ENCODE assay signal across 10 cellular contexts in genomic region chr10:16381083-16381482, GRCh38. TPM values are rescaled to one million over a fixed set of nuclear protein-coding genes. Genes with fewer than 3 reads are reported as not detected.
DNase-seq lines count a peak whose midpoint lies in the region; ATAC-seq and TF ChIP-seq lines count a peak whose summit lies in the region.
"Had no signal": no experiment of that assay in that cellular context is flagged by ENCODE, and none has a peak within 500 bp of the region (broad histone marks: within the 10 kb centered on the region; RNA-seq: fewer than 3 reads in every experiment).

No MANE protein-coding gene starts in this region.

- H2BK5ac ChIP-seq in trophoblast cell (ENCODE audit: low read depth, low read length, poor library complexity): no peak overlapping the region

- H3K27me3 ChIP-seq in trophoblast cell (ENCODE audit: insufficient read depth, low read length): no peaks in the 10 kb centered on the region

- peak; percentile 77 for DNase-seq in NCI-H226
- DNase-seq in trophoblast cell: peak; percentile 24 to 52
- DNase-seq in activated CD4-positive, alpha-beta T cell treated with anti-CD3 and anti-CD28 coated beads, Interleukin-2, amount 50 U/mL, for 1 hour: no peak
- DNase-seq in GM10266 (ENCODE audit: extremely low spot score): no peak
- DNase-seq: left ventricle myocardium inferior had no signal

- no peak overlapping the region for H3K4me3 ChIP-seq in trophoblast cell (ENCODE audit: low read depth, low read length)
- H3K4me3 ChIP-seq: coronary artery, left ventricle myocardium inferior had no signal

- no peak overlapping the region for H4K12ac ChIP-seq in trophoblast cell (ENCODE audit: low read depth, low read length)

- no peak overlapping the region for H4K8ac ChIP-seq in trophoblast cell (ENCODE audit: low read depth, low read length)

- H3K9me3 ChIP-seq in trophoblast cell (ENCODE audit: insufficient read depth, low read depth, low read length): no peaks in the 10 kb centered on the region
- H3K9me3 ChIP-seq: left ventricle myocardium inferior had no signal

- H3K23ac ChIP-seq in trophoblast cell (ENCODE audit: low read length): no peak overlapping the region

- no peak overlapping the region for H2BK120ac ChIP-seq in trophoblast cell (ENCODE audit: insufficient read depth, low read length, poor library complexity)

- no peak overlapping the region for H2AK5ac ChIP-seq in trophoblast cell (ENCODE audit: low read length)

- no CpG with 5 or more reads among the region's 3 CpGs for WGBS in trophoblast cell (ENCODE audit: extremely low coverage, insufficient coverage, insufficient read length)

- H3K14ac ChIP-seq in trophoblast cell (ENCODE audit: low read length): no peak overlapping the region

- no peak overlapping the region for H3K18ac ChIP-seq in trophoblast cell (ENCODE audit: low read length)

- ATAC-seq in GM19351 (IDR thresholded peaks at IDR 0.05; ENCODE audit: unreplicated experiment): peak; percentile 60
- ATAC-seq in HG02938 (IDR thresholded peaks at IDR 0.05; ENCODE audit: unreplicated experiment): peak; percentile 95
- ATAC-seq in GM21390 (IDR thresholded peaks at IDR 0.05; ENCODE audit: unreplicated experiment): no peak

- TF ChIP-seq CTCF in GM10266 (IDR thresholded peaks at IDR 0.05; ENCODE audit: control insufficient read depth, insufficient read depth, low read depth, missing control alignments): no peak

- H3K9ac ChIP-seq in trophoblast cell (ENCODE audit: low read length): no peak overlapping the region
- H3K9ac ChIP-seq: KMS-11 had no signal

- no peaks in the 10 kb centered on the region for H3K36me3 ChIP-seq in trophoblast cell (ENCODE audit: control insufficient read depth in 1 of 2, insufficient read depth in 2 of 2, low read length in 2 of 2)
- H3K36me3 ChIP-seq: left ventricle myocardium inferior had no signal

- no peaks in the 10 kb centered on the region for H3K79me2 ChIP-seq in trophoblast cell (ENCODE audit: control insufficient read depth, insufficient read depth, low read length, poor library complexity)

- H3K79me1 ChIP-seq in trophoblast cell (ENCODE audit: low read length): no peaks in the 10 kb centered on the region

- H3K27ac ChIP-seq in trophoblast cell (ENCODE audit: low read depth, low read length): no peak overlapping the region
- H3K27ac ChIP-seq: coronary artery, KMS-11, left ventricle myocardium inferior had no signal

- no peak overlapping the region for H3K4me2 ChIP-seq in trophoblast cell (ENCODE audit: low read length)
- H3K4me2 ChIP-seq: KMS-11 had no signal

- H4K91ac ChIP-seq in trophoblast cell (ENCODE audit: low read depth, low read length): no peak overlapping the region

- no peak overlapping the region for H3K4ac ChIP-seq in trophoblast cell (ENCODE audit: low read depth, low read length)

- no peak overlapping the region for H2BK12ac ChIP-seq in trophoblast cell (ENCODE audit: low read length)

- H3K4me1 ChIP-seq in trophoblast cell (ENCODE audit: control insufficient read depth in 1 of 2, insufficient read depth in 2 of 2, low read length in 2 of 2): no peaks in the 10 kb centered on the region
- H3K4me1 ChIP-seq: left ventricle myocardium inferior had no signal

- H2AFZ ChIP-seq in trophoblast cell (ENCODE audit: insufficient read depth, low read length, poor library complexity): no peak overlapping the region

RNA-seq across cellular contexts. Expression of gene PTER, which starts 55.7 kb away (rescaled TPM):
- 9.6 and 10.1 TPM in 2 replicates for polyA plus RNA-seq in trophoblast cell (2013)

Comparison
In these comparisons a context has a peak if more than half of its experiments do, and no peak if none do; other contexts are left out.
1. DNase-seq: peak in NCI-H226 (single experiment) and trophoblast cell (2 of 2); none in activated CD4-positive, alpha-beta T cell treated with anti-CD3 and anti-CD28 coated beads, Interleukin-2, amount 50 U/mL, for 1 hour (single experiment) and GM10266 (single experiment).